ENCODE assay signal across 1 cellular context in the genomic region with DNA sequence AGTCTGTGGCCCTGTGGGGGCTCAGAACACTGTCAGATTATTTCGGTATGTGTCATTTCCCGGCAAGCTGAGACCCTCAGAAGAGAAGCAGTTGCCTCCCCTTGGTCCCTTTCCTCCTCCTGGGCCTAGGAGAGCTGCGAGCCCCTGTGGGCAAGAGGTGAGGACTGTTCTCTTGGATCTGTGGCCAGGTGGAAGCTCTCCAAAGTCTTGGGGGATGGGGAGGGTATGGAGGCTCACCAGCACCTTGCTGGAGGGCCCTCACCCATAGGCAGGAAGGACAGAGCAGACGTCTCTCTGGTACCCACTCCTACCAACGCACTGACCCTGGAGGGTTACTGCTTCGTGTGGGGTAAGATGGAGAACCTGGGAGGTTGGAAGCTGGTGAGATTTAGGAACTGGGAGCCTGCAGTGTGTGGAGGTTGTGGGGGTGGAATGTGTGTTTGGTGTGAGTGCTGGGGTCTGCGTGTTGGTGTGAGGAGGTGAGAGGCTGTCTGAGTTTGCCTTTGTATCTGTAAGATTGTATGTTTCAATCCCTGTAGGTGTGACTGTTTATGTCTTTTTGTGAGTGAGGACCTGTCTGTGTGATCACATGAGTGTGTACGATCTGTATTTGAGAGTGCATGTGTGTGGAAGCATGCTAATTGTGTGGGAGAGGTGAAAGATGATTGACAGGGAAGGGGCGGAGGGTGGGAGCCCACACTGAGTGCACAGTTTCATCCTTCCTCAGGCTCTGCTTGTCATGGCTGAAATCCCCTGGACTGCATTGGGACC.
TF ChIP-seq lines count a peak whose summit lies in the region.

No MANE protein-coding gene starts in this region.

TF ChIP-seq in K562, 482 proteins besides CTCF, POLR2A, EP300 and RAD21 (continued from another document):
- TF ChIP-seq, protein P1, sequence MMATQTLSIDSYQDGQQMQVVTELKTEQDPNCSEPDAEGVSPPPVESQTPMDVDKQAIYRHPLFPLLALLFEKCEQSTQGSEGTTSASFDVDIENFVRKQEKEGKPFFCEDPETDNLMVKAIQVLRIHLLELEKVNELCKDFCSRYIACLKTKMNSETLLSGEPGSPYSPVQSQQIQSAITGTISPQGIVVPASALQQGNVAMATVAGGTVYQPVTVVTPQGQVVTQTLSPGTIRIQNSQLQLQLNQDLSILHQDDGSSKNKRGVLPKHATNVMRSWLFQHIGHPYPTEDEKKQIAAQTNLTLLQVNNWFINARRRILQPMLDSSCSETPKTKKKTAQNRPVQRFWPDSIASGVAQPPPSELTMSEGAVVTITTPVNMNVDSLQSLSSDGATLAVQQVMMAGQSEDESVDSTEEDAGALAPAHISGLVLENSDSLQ (IDR thresholded peaks at IDR 0.05): peak; percentile 96
- TF ChIP-seq, protein P2, sequence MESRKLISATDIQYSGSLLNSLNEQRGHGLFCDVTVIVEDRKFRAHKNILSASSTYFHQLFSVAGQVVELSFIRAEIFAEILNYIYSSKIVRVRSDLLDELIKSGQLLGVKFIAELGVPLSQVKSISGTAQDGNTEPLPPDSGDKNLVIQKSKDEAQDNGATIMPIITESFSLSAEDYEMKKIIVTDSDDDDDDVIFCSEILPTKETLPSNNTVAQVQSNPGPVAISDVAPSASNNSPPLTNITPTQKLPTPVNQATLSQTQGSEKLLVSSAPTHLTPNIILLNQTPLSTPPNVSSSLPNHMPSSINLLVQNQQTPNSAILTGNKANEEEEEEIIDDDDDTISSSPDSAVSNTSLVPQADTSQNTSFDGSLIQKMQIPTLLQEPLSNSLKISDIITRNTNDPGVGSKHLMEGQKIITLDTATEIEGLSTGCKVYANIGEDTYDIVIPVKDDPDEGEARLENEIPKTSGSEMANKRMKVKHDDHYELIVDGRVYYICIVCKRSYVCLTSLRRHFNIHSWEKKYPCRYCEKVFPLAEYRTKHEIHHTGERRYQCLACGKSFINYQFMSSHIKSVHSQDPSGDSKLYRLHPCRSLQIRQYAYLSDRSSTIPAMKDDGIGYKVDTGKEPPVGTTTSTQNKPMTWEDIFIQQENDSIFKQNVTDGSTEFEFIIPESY (CRISPR knock-in tag; IDR thresholded peaks at IDR 0.05): no peak
- peak; percentile 14; the same call in 1 of the 2 replicates for TF ChIP-seq EGR1 (conservative IDR thresholded peaks at IDR 0.05)
- TF ChIP-seq TBP (optimal IDR thresholded peaks at IDR 0.05; ENCODE audit: low read depth, low read length): no peak
- TF ChIP-seq, protein P3, sequence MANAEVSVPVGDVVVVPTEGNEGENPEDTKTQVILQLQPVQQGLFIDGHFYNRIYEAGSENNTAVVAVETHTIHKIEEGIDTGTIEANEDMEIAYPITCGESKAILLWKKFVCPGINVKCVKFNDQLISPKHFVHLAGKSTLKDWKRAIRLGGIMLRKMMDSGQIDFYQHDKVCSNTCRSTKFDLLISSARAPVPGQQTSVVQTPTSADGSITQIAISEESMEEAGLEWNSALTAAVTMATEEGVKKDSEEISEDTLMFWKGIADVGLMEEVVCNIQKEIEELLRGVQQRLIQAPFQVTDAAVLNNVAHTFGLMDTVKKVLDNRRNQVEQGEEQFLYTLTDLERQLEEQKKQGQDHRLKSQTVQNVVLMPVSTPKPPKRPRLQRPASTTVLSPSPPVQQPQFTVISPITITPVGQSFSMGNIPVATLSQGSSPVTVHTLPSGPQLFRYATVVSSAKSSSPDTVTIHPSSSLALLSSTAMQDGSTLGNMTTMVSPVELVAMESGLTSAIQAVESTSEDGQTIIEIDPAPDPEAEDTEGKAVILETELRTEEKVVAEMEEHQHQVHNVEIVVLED (CRISPR knock-in tag; IDR thresholded peaks at IDR 0.05): no peak
- TF ChIP-seq NCOA1 (IDR thresholded peaks at IDR 0.05; ENCODE audit: low read depth): no peak
- no peak for TF ChIP-seq ZFX (CRISPR knock-in tag; IDR thresholded peaks at IDR 0.05)
- TF ChIP-seq MEF2D (tag; conservative IDR thresholded peaks at IDR 0.05; ENCODE audit: low read depth): no peak
